Comparison of ENCODE assay signal across 2 cellular contexts in the genomic region with DNA sequence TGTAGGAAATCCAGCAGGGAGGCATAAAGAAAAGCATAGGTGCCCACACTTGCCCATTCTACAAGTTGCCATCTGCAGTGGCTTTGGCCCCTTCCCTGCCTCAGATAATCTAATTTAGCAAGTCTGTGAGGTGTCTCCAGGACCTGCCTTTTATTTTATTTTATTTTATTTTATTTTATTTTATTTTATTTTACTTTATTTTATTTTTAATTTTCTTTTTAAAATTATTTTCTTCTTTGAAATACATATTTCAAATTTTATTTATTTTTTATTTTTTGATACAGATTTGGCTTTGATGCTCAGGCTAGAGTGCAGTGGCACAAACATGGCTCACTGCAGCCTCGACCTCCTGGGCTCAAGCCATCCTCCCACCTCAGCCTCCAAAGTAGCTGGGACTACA. TPM values are rescaled to one million over a fixed set of nuclear protein-coding genes. Genes with fewer than 3 reads are reported as not detected.
"Had no signal": no experiment of that assay in that cellular context is flagged by ENCODE, and none has a peak within 500 bp of the region (broad histone marks: within the 10 kb centered on the region; RNA-seq: fewer than 3 reads in every experiment).

No MANE protein-coding gene starts in this region.

RNA-seq across cellular contexts. Expression of a gene that starts 51.0 kb away (rescaled TPM):
- total RNA-seq: H9, HFFc6 had no signal
